ENCODE assay signal across 19 cellular contexts in the genomic region with DNA sequence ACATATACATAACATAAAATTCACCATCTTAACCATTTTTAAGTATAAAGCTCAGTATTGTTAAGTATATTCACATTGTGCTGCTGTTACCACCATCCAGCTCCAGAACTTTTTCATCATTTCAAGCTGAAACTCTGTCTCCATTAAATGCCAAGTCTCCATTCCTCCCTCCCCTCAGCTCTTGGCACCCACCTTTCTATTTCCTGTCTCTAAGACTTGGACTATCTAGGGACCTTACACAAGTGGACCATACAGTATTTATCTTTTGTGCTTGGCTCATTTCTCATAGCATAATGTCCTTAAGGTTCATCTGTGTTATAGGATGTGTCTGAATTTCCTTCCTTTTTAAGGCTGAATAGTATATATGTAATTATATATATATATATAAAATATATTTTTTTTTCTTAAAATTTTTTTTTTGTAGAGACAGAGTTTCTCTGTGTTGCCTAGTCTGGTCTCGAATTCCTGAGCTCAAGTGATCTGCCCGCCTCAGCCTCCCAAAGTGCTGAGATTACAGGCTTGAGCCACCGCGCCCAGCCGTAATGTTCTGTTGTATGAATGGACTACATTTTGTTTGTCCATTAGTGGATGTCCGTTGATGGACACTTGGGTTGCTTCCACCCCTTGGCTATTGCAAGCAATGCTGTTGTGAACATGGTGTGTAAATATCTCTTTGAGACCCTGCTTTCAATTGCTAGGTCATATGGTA.
DNase-seq lines count a peak whose midpoint lies in the region; ATAC-seq and TF ChIP-seq lines count a peak whose summit lies in the region.
"Had no signal": no experiment of that assay in that cellular context is flagged by ENCODE, and none has a peak within 500 bp of the region (broad histone marks: within the 10 kb centered on the region; RNA-seq: fewer than 3 reads in every experiment).

No MANE protein-coding gene starts in this region.

- no peak for DNase-seq in CD8-positive, alpha-beta T cell
- no peak for DNase-seq in T-helper 17 cell
- peak; percentile 52 for DNase-seq in fibroblast of the aortic adventitia (ENCODE audit: low read depth)
- DNase-seq in spleen, result no peak
- DNase-seq in GM19240 (ENCODE audit: insufficient read length, low spot score), result no peak
- DNase-seq in kidney tubule cell (ENCODE audit: low spot score), result no peak
- DNase-seq: activated CD4-positive, CD25-positive, alpha-beta regulatory T cell treated with anti-CD3 and anti-CD28 coated beads, Interleukin-2, amount 50 U/mL, for 72 hours; activated CD8-positive, alpha-beta memory T cell treated with anti-CD3 and anti-CD28 coated beads for 24 hours; islet precursor cell; mammary epithelial cell; NCI-H1092; NCI-H446; sigmoid colon; stimulated activated naive CD8-positive, alpha-beta T cell treated with anti-CD3 and anti-CD28 coated beads, Interleukin-15, Interleukin-2, amounts not matched to agents 100 U/mL and 50 U/mL, for 24 hours had no signal

- H3K36me3 Mint-ChIP-seq in CD8-positive, alpha-beta T cell, result peaks cover 30% of the 10 kb centered on the region
- no peaks in the 10 kb centered on the region for H3K36me3 Mint-ChIP-seq in T-helper 17 cell (ENCODE audit: low read depth)

- peak overlapping the region; percentile 53 for H3K27ac Mint-ChIP-seq in CD8-positive, alpha-beta T cell
- H3K27ac Mint-ChIP-seq in T-helper 17 cell, result peak overlapping the region; percentile 68
- H3K27ac Mint-ChIP-seq: activated naive CD8-positive, alpha-beta T cell had no signal

- POLR2A ChIA-PET in CD8-positive, alpha-beta T cell (lab: Charles Lee), result no interaction called here

- no peaks in the 10 kb centered on the region for H3K27me3 ChIP-seq in CD8-positive, alpha-beta T cell (ENCODE audit: insufficient read depth, low read length)
- no peaks in the 10 kb centered on the region for H3K27me3 ChIP-seq in spleen (replicated peaks in 1 of 7)
- H3K27me3 ChIP-seq: sigmoid colon, tibial nerve had no signal

- no peaks in the 10 kb centered on the region for H3K27me3 Mint-ChIP-seq in CD8-positive, alpha-beta T cell (ENCODE audit: low read depth)
- no peaks in the 10 kb centered on the region for H3K27me3 Mint-ChIP-seq in T-helper 17 cell
- H3K27me3 Mint-ChIP-seq: activated naive CD8-positive, alpha-beta T cell had no signal

- TF ChIP-seq POLR2A in spleen (IDR thresholded peaks at IDR 0.05), result no peak

- ATAC-seq in CD8-positive, alpha-beta T cell, result no peak
- ATAC-seq in T-helper 17 cell, result no peak
- ATAC-seq in GM21786 (IDR thresholded peaks at IDR 0.05; ENCODE audit: unreplicated experiment), result no peak
- ATAC-seq: stimulated activated naive CD8-positive, alpha-beta T cell treated with anti-CD3 and anti-CD28 coated beads, Interleukin-15, Interleukin-2, amounts not matched to agents 100 U/mL and 50 U/mL, for 24 hours had no signal

- peaks cover 64% of the 10 kb centered on the region for H3K4me1 Mint-ChIP-seq in CD8-positive, alpha-beta T cell (ENCODE audit: low read depth)
- H3K4me1 Mint-ChIP-seq in T-helper 17 cell, result peaks cover 48% of the 10 kb centered on the region

- H3K4me3 Mint-ChIP-seq in CD8-positive, alpha-beta T cell, result no peak overlapping the region
- H3K4me3 Mint-ChIP-seq in T-helper 17 cell, result no peak overlapping the region
- H3K4me3 Mint-ChIP-seq: activated naive CD8-positive, alpha-beta T cell had no signal

- H3K9me3 ChIP-seq in CD8-positive, alpha-beta T cell (ENCODE audit: low read length), result no peaks in the 10 kb centered on the region
- no peaks in the 10 kb centered on the region for H3K9me3 ChIP-seq in T-helper 17 cell (ENCODE audit: control insufficient read depth, low read length, poor library complexity, severe bottlenecking)
- no peaks in the 10 kb centered on the region for H3K9me3 ChIP-seq in spleen
- H3K9me3 ChIP-seq: sigmoid colon, tibial nerve had no signal

- WGBS in spleen, 5 donors, result 88 to 95% (median 91%) methylated on average over 6 of the region's 6 CpGs

- intact Hi-C loops in CD8-positive, alpha-beta T cell (cut with DNase I, micrococcal nuclease), result no loop called here
- intact Hi-C loops in spleen (cut with DNase I; ENCODE audit: low total_unique reads), result no loop called here

- CTCF ChIA-PET in CD8-positive, alpha-beta T cell (lab: Charles Lee), result interaction anchor here (1.8 kb wide), 1 partner anchor 18 kb away, joined by 7 read pairs; no protein-coding TSS in a partner anchor

- H3K4me1 ChIP-seq in CD8-positive, alpha-beta T cell (ENCODE audit: insufficient read depth, low read length), result peaks cover 14% of the 10 kb centered on the region
- peaks cover 48 to 93% (median 69%) of the 10 kb centered on the region in 6 donors for H3K4me1 ChIP-seq in spleen
- H3K4me1 ChIP-seq: parathyroid adenoma had no signal

- TF ChIP-seq CTCF in CD8-positive, alpha-beta T cell (IDR thresholded peaks at IDR 0.05), result no peak
- TF ChIP-seq CTCF in fibroblast of the aortic adventitia (IDR thresholded peaks at IDR 0.05; ENCODE audit: insufficient read depth, low read length) (no peak), spleen (IDR thresholded peaks at IDR 0.05 in 8 of 11, conservative IDR thresholded peaks at IDR 0.05 in 3 of 11) (no peak)

- no peak overlapping the region for H3K4me3 ChIP-seq in CD8-positive, alpha-beta T cell (ENCODE audit: low read depth, low read length)
- H3K4me3 ChIP-seq in fibroblast of the aortic adventitia (ENCODE audit: low read depth, low read length), result no peak overlapping the region
- H3K4me3 ChIP-seq in spleen, result peak overlapping the region in 1 of 8 donors; percentile 1
- H3K4me3 ChIP-seq: sigmoid colon, tibial nerve had no signal

- no peaks in the 10 kb centered on the region for H3K36me3 ChIP-seq in CD8-positive, alpha-beta T cell (ENCODE audit: insufficient read depth, low read length)
- H3K36me3 ChIP-seq in spleen, result peaks cover 0 to 7% (median 0%) of the 10 kb centered on the region in 6 donors
- H3K36me3 ChIP-seq: sigmoid colon, tibial nerve had no signal

- H3K27ac ChIP-seq in CD8-positive, alpha-beta T cell (ENCODE audit: low read depth, low read length), result no peak overlapping the region
- peak overlapping the region in 7 of 8 donors; percentile 35 to 83 (median 71) for H3K27ac ChIP-seq in spleen
- H3K27ac ChIP-seq: parathyroid adenoma, sigmoid colon, SK-N-MC, tibial nerve had no signal

- no peaks in the 10 kb centered on the region for H3K9me3 Mint-ChIP-seq in CD8-positive, alpha-beta T cell
